14 cellular contexts compared by ENCODE assay signal in the genomic region with DNA sequence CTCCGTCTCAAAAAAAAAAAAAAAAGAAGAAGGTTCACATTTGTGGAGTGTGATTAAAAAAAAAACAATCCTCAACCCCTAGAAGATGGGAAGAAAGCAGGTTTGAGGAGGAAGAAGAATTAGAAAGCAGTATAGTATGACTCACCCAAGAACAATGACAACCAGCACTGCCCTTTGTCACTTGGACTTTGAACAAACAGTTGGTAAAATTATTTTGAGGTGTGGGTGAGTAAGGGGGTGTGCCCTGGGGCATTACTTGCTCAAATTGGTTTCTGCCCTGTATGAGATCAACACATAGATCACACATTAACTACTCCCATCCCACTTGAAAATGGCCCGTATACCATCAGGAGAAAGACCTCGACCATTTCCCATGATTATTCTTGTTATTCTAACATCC. TPM values are rescaled to one million over a fixed set of nuclear protein-coding genes. Genes with fewer than 3 reads are reported as not detected.
DNase-seq lines count a peak whose midpoint lies in the region; ATAC-seq and TF ChIP-seq lines count a peak whose summit lies in the region.
"Had no signal": no experiment of that assay in that cellular context is flagged by ENCODE, and none has a peak within 500 bp of the region (broad histone marks: within the 10 kb centered on the region; RNA-seq: fewer than 3 reads in every experiment).

No MANE protein-coding gene starts in this region.

- peaks cover 9% of the 10 kb centered on the region for H3K4me1 ChIP-seq in body of pancreas
- H3K4me1 ChIP-seq in left lung: peaks cover 5 to 11% of the 10 kb centered on the region in 2 donors
- H3K4me1 ChIP-seq in tibial nerve: peaks cover 0 to 17% (median 6%) of the 10 kb centered on the region in 4 donors
- H3K4me1 ChIP-seq: BE2C had no signal

- ATAC-seq in body of pancreas (peak; percentile 63), left lung (peak; percentile 42), GM18511 (IDR thresholded peaks at IDR 0.05; ENCODE audit: unreplicated experiment) (no peak)
- ATAC-seq: activated T-cell treated with anti-CD3 and anti-CD28 coated beads, Interleukin-2, amount 50 U/mL, for 4 hours; natural killer cell had no signal

- WGBS in body of pancreas, 2 donors: 56 to 64% methylated on average over 3 of the region's 3 CpGs
- 83 to 88% methylated on average over 3 of the region's 3 CpGs for WGBS in tibial nerve, 2 donors

- H3K27ac ChIP-seq in body of pancreas (peak overlapping the region in 1 of 4 donors; percentile 20), left lung (no peak overlapping the region), tibial nerve (no peak overlapping the region)

- TF ChIP-seq EP300 in tibial nerve (IDR thresholded peaks at IDR 0.05): no peak

- no peak overlapping the region for H3K4me3 ChIP-seq in body of pancreas
- H3K4me3 ChIP-seq in left lung: no peak overlapping the region
- no peak overlapping the region for H3K4me3 ChIP-seq in tibial nerve

- peak; percentile 96 for DNase-seq in Caki2 (ENCODE audit: low read depth)
- peak; percentile 91 for DNase-seq in M059J (ENCODE audit: low read depth)
- peak in 1 of 4 donors; percentile 17 for DNase-seq in body of pancreas
- DNase-seq in left lung: no peak
- no peak for DNase-seq in tibial nerve (ENCODE audit: low spot score in 2 of 2)
- no peak for DNase-seq in activated naive CD4-positive, alpha-beta T cell treated with Interleukin-2 at 50 U/mL for 16 hours
- DNase-seq in GM20000 (ENCODE audit: low spot score): no peak
- DNase-seq: activated T-cell treated with anti-CD3 and anti-CD28 coated beads, Interleukin-2, amount 50 U/mL, for 4 hours; BE2C; Kasumi-1; natural killer cell; NCI-H2107; RPMI8226 had no signal

- no peaks in the 10 kb centered on the region for H3K27me3 ChIP-seq in body of pancreas
- H3K27me3 ChIP-seq in left lung: no peaks in the 10 kb centered on the region
- H3K27me3 ChIP-seq in tibial nerve: no peaks in the 10 kb centered on the region

- in situ Hi-C loops in Caki2 (cut with HindIII; ENCODE audit: low pct_unique_long_range_greater_than_20kb, low sequenced_read_pairs): no loop called here

- intact Hi-C loops in body of pancreas (cut with DNase I) (no loop called here), left lung (cut with DNase I) (no loop called here)

- TF ChIP-seq CTCF in body of pancreas (IDR thresholded peaks at IDR 0.05) (no peak), left lung (IDR thresholded peaks at IDR 0.05) (no peak), tibial nerve (IDR thresholded peaks at IDR 0.05) (no peak), GM20000 (IDR thresholded peaks at IDR 0.05; ENCODE audit: extremely low read depth, missing control alignments) (no peak)

- no peak for TF ChIP-seq POLR2A in body of pancreas (IDR thresholded peaks at IDR 0.05)
- TF ChIP-seq POLR2A in tibial nerve (IDR thresholded peaks at IDR 0.05): no peak

- H3K36me3 ChIP-seq in body of pancreas (replicated peaks in 1 of 2; ENCODE audit: insufficient read depth in 1 of 2, low read depth in 2 of 2) (no peaks in the 10 kb centered on the region), left lung (no peaks in the 10 kb centered on the region), tibial nerve (no peaks in the 10 kb centered on the region)
- H3K36me3 ChIP-seq: BE2C had no signal

- no peaks in the 10 kb centered on the region for H3K9me3 ChIP-seq in body of pancreas
- no peaks in the 10 kb centered on the region for H3K9me3 ChIP-seq in left lung
- H3K9me3 ChIP-seq in tibial nerve: no peaks in the 10 kb centered on the region
- H3K9me3 ChIP-seq: BE2C had no signal

RNA-seq across cellular contexts. Expression of a gene that starts 33.3 kb away (rescaled TPM):
- total RNA-seq in Caki2 (2014; rRNA removed; shearing (Covaris generic); ENCODE audit: low replicate concordance): 10.7 and 11.9 TPM in 2 replicates
- 118 and 125 TPM in 2 replicates for total RNA-seq in M059J (2014; rRNA removed; shearing (Covaris generic))
- total RNA-seq in body of pancreas (10 to 100 TPM; 17.5 to 20.2 TPM), left lung (10 to 100 TPM in 1 of 2 donors, 1 to 10 TPM in 1; 6.5 to 12.0 TPM), tibial nerve (1 to 10 TPM in 1 of 4 donors, under 1 TPM in 2, not detected in 1; 0.20 to 1.1 (median 0.30) TPM)

Comparison
In these comparisons a context has a peak if more than half of its experiments do, and no peak if none do; other contexts are left out.
1. DNase-seq: peak in Caki2 (single experiment) and M059J (single experiment); none in left lung (0 of 2), tibial nerve (0 of 2), activated naive CD4-positive, alpha-beta T cell treated with Interleukin-2 at 50 U/mL for 16 hours (single experiment) and GM20000 (single experiment).